Comparison of ENCODE assay signal across 29 cellular contexts in genomic region chr21:36723371-36723881, GRCh38. TPM values are rescaled to one million over a fixed set of nuclear protein-coding genes. Genes with fewer than 3 reads are reported as not detected.
"Had no signal": no experiment of that assay in that cellular context is flagged by ENCODE, and none has a peak within 500 bp of the region (broad histone marks: within the 10 kb centered on the region; RNA-seq: fewer than 3 reads in every experiment).

No MANE protein-coding gene starts in this region.

- DNase-seq: activated CD4-positive, alpha-beta memory T cell treated with anti-CD3 and anti-CD28 coated beads, Interleukin-2, amount 10 ng/mL, durations not matched to agents 7 days and 5 days; activated CD4-positive, alpha-beta T cell treated with anti-CD3 and anti-CD28 coated beads for 1 hour; activated CD4-positive, alpha-beta T cell treated with anti-CD3 and anti-CD28 coated beads, Interleukin-2, amount 10 ng/mL, durations not matched to agents 7 days and 5 days; activated naive CD4-positive, alpha-beta T cell; activated T-cell treated with anti-CD3 and anti-CD28 coated beads, Interleukin-2, amount 50 U/mL, for 4 hours; dermis blood vessel endothelial cell; effector CD4-positive, alpha-beta T cell; esophagus squamous epithelium; foreskin melanocyte; heart right ventricle; lower lobe of right lung; mesenchymal stem cell; stimulated activated CD4-positive, alpha-beta T cell treated with anti-CD3 and anti-CD28 coated beads, Interleukin-12 subunit alpha, Interleukin-12 subunit beta, amount 100 ng/mL, for 4 hours; stimulated activated CD4-positive, alpha-beta T cell treated with anti-CD3 and anti-CD28 coated beads, Interleukin-4, amount 100 ng/mL, for 1 hour; substantia nigra; T-helper 1 cell; thyroid gland; WERI-Rb-1 had no signal

- H3K27ac Mint-ChIP-seq: activated CD4-positive, alpha-beta memory T cell treated with anti-CD3 and anti-CD28 coated beads, Interleukin-2, amount 10 ng/mL, durations not matched to agents 7 days and 5 days; activated CD4-positive, alpha-beta T cell treated with anti-CD3 and anti-CD28 coated beads, Interleukin-2, amount 10 ng/mL, durations not matched to agents 7 days and 5 days; activated naive CD4-positive, alpha-beta T cell treated with anti-CD3 and anti-CD28 coated beads, Interleukin-2, amount 50 U/mL, for 72 hours; activated T-helper 17 cell treated with anti-CD3 and anti-CD28 coated beads, Interleukin-2, amount 50 U/mL, for 72 hours; natural killer cell treated with Interleukin-12 subunit alpha and Interleukin-12 subunit beta and Interleukin-15 and Interleukin-18, amount 100 ng/mL, for 72 hours; progenitor cell of endocrine pancreas; stimulated activated naive CD8-positive, alpha-beta T cell treated with anti-CD3 and anti-CD28 coated beads, Interleukin-15, Interleukin-2, amounts not matched to agents 100 ng/mL and 50 ng/mL, for 24 hours; T-helper 2 cell treated with Interferon-gamma antibody and Interleukin-4, amounts not matched to agents 5 μg/mL and 100 μg/mL, for 36 hours had no signal

- ATAC-seq: activated naive CD4-positive, alpha-beta T cell treated with anti-CD3 and anti-CD28 coated beads, Interleukin-2, amount 50 U/mL, for 72 hours; activated T-cell treated with anti-CD3 and anti-CD28 coated beads, Interleukin-2, amount 50 U/mL, for 4 hours; activated T-helper 17 cell treated with anti-CD3 and anti-CD28 coated beads, Interleukin-2, amount 50 U/mL, for 72 hours; heart right ventricle; left lung; lower lobe of right lung had no signal

- H3K9me3 Mint-ChIP-seq: activated CD4-positive, alpha-beta memory T cell treated with anti-CD3 and anti-CD28 coated beads, Interleukin-2, amount 10 ng/mL, durations not matched to agents 7 days and 5 days; activated CD4-positive, alpha-beta T cell treated with anti-CD3 and anti-CD28 coated beads, Interleukin-2, amount 10 ng/mL, durations not matched to agents 7 days and 5 days; activated naive CD4-positive, alpha-beta T cell treated with anti-CD3 and anti-CD28 coated beads, Interleukin-2, amount 50 U/mL, for 72 hours; activated T-cell treated with anti-CD3 and anti-CD28 coated beads, Interleukin-2, amount 50 U/mL, for 4 hours; activated T-helper 17 cell treated with anti-CD3 and anti-CD28 coated beads, Interleukin-2, amount 50 U/mL, for 72 hours; natural killer cell treated with Interleukin-12 subunit alpha and Interleukin-12 subunit beta and Interleukin-15 and Interleukin-18, amount 100 ng/mL, for 72 hours; stimulated activated naive CD8-positive, alpha-beta T cell treated with anti-CD3 and anti-CD28 coated beads, Interleukin-15, Interleukin-2, amounts not matched to agents 100 ng/mL and 50 ng/mL, for 24 hours; T-helper 2 cell treated with Interferon-gamma antibody and Interleukin-4, amounts not matched to agents 5 μg/mL and 100 μg/mL, for 36 hours had no signal

- H3K4me1 ChIP-seq: breast epithelium, heart right ventricle, left lung, lower lobe of right lung, thyroid gland, upper lobe of left lung had no signal

- H3K9me3 ChIP-seq: breast epithelium, esophagus squamous epithelium, heart right ventricle, left lung, lower lobe of right lung, thyroid gland, upper lobe of left lung had no signal

- H3K4me3 Mint-ChIP-seq: activated CD4-positive, alpha-beta memory T cell treated with anti-CD3 and anti-CD28 coated beads, Interleukin-2, amount 10 ng/mL, durations not matched to agents 7 days and 5 days; activated CD4-positive, alpha-beta T cell treated with anti-CD3 and anti-CD28 coated beads, Interleukin-2, amount 10 ng/mL, durations not matched to agents 7 days and 5 days; activated T-cell treated with anti-CD3 and anti-CD28 coated beads, Interleukin-2, amount 50 U/mL, for 4 hours; activated T-helper 17 cell treated with anti-CD3 and anti-CD28 coated beads, Interleukin-2, amount 50 U/mL, for 72 hours; natural killer cell treated with Interleukin-12 subunit alpha and Interleukin-12 subunit beta and Interleukin-15 and Interleukin-18, amount 100 ng/mL, for 72 hours; stimulated activated naive CD8-positive, alpha-beta T cell treated with anti-CD3 and anti-CD28 coated beads, Interleukin-15, Interleukin-2, amounts not matched to agents 100 ng/mL and 50 ng/mL, for 24 hours; T-helper 2 cell treated with Interferon-gamma antibody and Interleukin-4, amounts not matched to agents 5 μg/mL and 100 μg/mL, for 36 hours had no signal

- H3K36me3 Mint-ChIP-seq: activated naive CD4-positive, alpha-beta T cell treated with anti-CD3 and anti-CD28 coated beads, Interleukin-2, amount 50 U/mL, for 72 hours; natural killer cell treated with Interleukin-12 subunit alpha and Interleukin-12 subunit beta and Interleukin-15 and Interleukin-18, amount 100 ng/mL, for 72 hours had no signal

- H3K4me3 ChIP-seq: breast epithelium, esophagus squamous epithelium, heart right ventricle, left lung, lower lobe of right lung, thyroid gland, upper lobe of left lung had no signal

- H3K27me3 ChIP-seq: thyroid gland, upper lobe of left lung had no signal

- H3K27me3 Mint-ChIP-seq: activated CD4-positive, alpha-beta memory T cell treated with anti-CD3 and anti-CD28 coated beads, Interleukin-2, amount 10 ng/mL, durations not matched to agents 7 days and 5 days had no signal

- H3K4me1 Mint-ChIP-seq: activated CD4-positive, alpha-beta memory T cell treated with anti-CD3 and anti-CD28 coated beads, Interleukin-2, amount 10 ng/mL, durations not matched to agents 7 days and 5 days; activated CD4-positive, alpha-beta T cell treated with anti-CD3 and anti-CD28 coated beads, Interleukin-2, amount 10 ng/mL, durations not matched to agents 7 days and 5 days; activated T-helper 17 cell treated with anti-CD3 and anti-CD28 coated beads, Interleukin-2, amount 50 U/mL, for 72 hours had no signal

- H3K36me3 ChIP-seq: breast epithelium, heart right ventricle, left lung, lower lobe of right lung, thyroid gland, upper lobe of left lung, WERI-Rb-1 had no signal

- H3K27ac ChIP-seq: breast epithelium, epithelial cell of prostate, heart right ventricle, left lung, lower lobe of right lung, thyroid gland, upper lobe of left lung, WERI-Rb-1 had no signal

RNA-seq across cellular contexts. Expression of gene SIM2, which starts 24.5 kb away (rescaled TPM):
- total RNA-seq: left lung, lower lobe of right lung, mononuclear cell, thyroid gland had no signal
